Comparison of ENCODE assay signal across 22 cellular contexts in the genomic region with DNA sequence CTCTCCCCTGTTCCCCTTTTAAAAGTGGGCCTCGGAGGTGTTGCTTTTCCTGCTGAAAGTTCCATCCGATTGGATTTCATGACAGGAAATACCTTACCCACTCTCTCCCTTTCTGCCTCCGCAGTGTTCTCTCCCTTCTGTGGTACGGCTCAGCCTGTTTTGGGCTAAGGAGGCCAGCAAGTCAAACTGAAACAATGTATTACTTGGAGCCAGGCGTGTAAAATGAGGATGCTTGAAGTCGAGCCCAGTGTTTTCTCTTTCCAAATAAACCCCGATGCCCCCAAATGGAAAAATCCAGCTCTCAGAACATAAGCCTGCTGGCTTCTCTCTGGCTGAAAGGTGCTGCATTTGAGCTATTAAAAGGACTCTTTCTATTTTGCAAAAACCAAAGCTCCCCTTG.
DNase-seq lines count a peak whose midpoint lies in the region; ATAC-seq and TF ChIP-seq lines count a peak whose summit lies in the region.
"Had no signal": no experiment of that assay in that cellular context is flagged by ENCODE, and none has a peak within 500 bp of the region (broad histone marks: within the 10 kb centered on the region; RNA-seq: fewer than 3 reads in every experiment).

No MANE protein-coding gene starts in this region.

- intact Hi-C loops in natural killer cell (cut with micrococcal nuclease), result no loop called here
- intact Hi-C loops in vagina (cut with DNase I), result no loop called here

- H3K27me3 Mint-ChIP-seq in natural killer cell treated with Interleukin-12 subunit alpha and Interleukin-12 subunit beta and Interleukin-15 and Interleukin-18, amount 100 ng/mL, for 72 hours, result peaks cover 3 to 15% of the 10 kb centered on the region in 2 donors
- peaks cover 3 to 5% of the 10 kb centered on the region in 2 donors for H3K27me3 Mint-ChIP-seq in natural killer cell (ENCODE audit: low read depth in 2 of 2)

- H3K4me2 ChIP-seq in osteoblast (ENCODE audit: insufficient read depth, low read length), result peak overlapping the region; percentile 50

- H3K4me1 ChIP-seq in gastroesophageal sphincter (peaks cover 0 to 21% (median 0%) of the 10 kb centered on the region in 3 donors), osteoblast (ENCODE audit: insufficient read depth, low read length) (no peaks in the 10 kb centered on the region), vagina (peaks cover 5% of the 10 kb centered on the region)
- H3K4me1 ChIP-seq: gastrocnemius medialis, pancreas had no signal

- no peaks in the 10 kb centered on the region for H3K9me3 Mint-ChIP-seq in natural killer cell treated with Interleukin-12 subunit alpha and Interleukin-12 subunit beta and Interleukin-15 and Interleukin-18, amount 100 ng/mL, for 72 hours
- no peaks in the 10 kb centered on the region for H3K9me3 Mint-ChIP-seq in natural killer cell
- H3K9me3 Mint-ChIP-seq: activated CD4-positive, alpha-beta memory T cell treated with anti-CD3 and anti-CD28 coated beads for 36 hours had no signal

- H2AFZ ChIP-seq in osteoblast (ENCODE audit: low read length), result peak overlapping the region; percentile 11

- H3K27ac ChIP-seq in gastroesophageal sphincter, result peak overlapping the region in 2 of 4 donors; percentile 12 to 49
- H3K27ac ChIP-seq in osteoblast (ENCODE audit: low read depth, low read length), result no peak overlapping the region
- H3K27ac ChIP-seq in vagina, result peak overlapping the region; percentile 55
- H3K27ac ChIP-seq: gastrocnemius medialis, left ventricle myocardium inferior, pancreas, WERI-Rb-1 had no signal

- H3K27ac Mint-ChIP-seq in natural killer cell treated with Interleukin-12 subunit alpha and Interleukin-12 subunit beta and Interleukin-15 and Interleukin-18, amount 100 ng/mL, for 72 hours, result no peak overlapping the region
- no peak overlapping the region for H3K27ac Mint-ChIP-seq in natural killer cell
- H3K27ac Mint-ChIP-seq: activated CD4-positive, alpha-beta memory T cell treated with anti-CD3 and anti-CD28 coated beads for 36 hours; T-helper 17 cell had no signal

- no peak overlapping the region for H3K4me3 Mint-ChIP-seq in natural killer cell treated with Interleukin-12 subunit alpha and Interleukin-12 subunit beta and Interleukin-15 and Interleukin-18, amount 100 ng/mL, for 72 hours
- no peak overlapping the region for H3K4me3 Mint-ChIP-seq in natural killer cell
- H3K4me3 Mint-ChIP-seq: activated CD4-positive, alpha-beta memory T cell treated with anti-CD3 and anti-CD28 coated beads for 36 hours; T-helper 17 cell had no signal

- no peak for TF ChIP-seq CTCF in natural killer cell (IDR thresholded peaks at IDR 0.05)
- TF ChIP-seq CTCF in gastroesophageal sphincter (IDR thresholded peaks at IDR 0.05), result no peak
- TF ChIP-seq CTCF in osteoblast (IDR thresholded peaks at IDR 0.05; ENCODE audit: extremely low read depth, low read depth, low read length), result no peak
- TF ChIP-seq CTCF in vagina (IDR thresholded peaks at IDR 0.05), result no peak

- H4K20me1 ChIP-seq in osteoblast (ENCODE audit: insufficient read depth, low read length), result no peaks in the 10 kb centered on the region

- H3K36me3 ChIP-seq in gastroesophageal sphincter, result no peaks in the 10 kb centered on the region
- H3K36me3 ChIP-seq in osteoblast (ENCODE audit: insufficient read depth, low read length), result no peaks in the 10 kb centered on the region
- no peaks in the 10 kb centered on the region for H3K36me3 ChIP-seq in vagina
- H3K36me3 ChIP-seq: gastrocnemius medialis, left ventricle myocardium inferior, pancreas, WERI-Rb-1 had no signal

- WGBS in gastroesophageal sphincter (ENCODE audit: low coverage in 1 of 2), 2 donors, result 6 to 9% methylated on average over 6 to 7 of the region's 7 CpGs

- no peak for ATAC-seq in natural killer cell treated with Interleukin-12 subunit alpha and Interleukin-12 subunit beta and Interleukin-15 and Interleukin-18, amount 100 ng/mL, for 72 hours
- ATAC-seq in natural killer cell (no peak), gastroesophageal sphincter (peak; percentile 34), GM19395 (IDR thresholded peaks at IDR 0.05; ENCODE audit: unreplicated experiment) (no peak)
- ATAC-seq: gastrocnemius medialis, GM12878, Panc1, pancreas, T-helper 17 cell had no signal

- H3K79me2 ChIP-seq in osteoblast (ENCODE audit: insufficient read depth, low read length), result no peaks in the 10 kb centered on the region

- H3K9me3 ChIP-seq in gastroesophageal sphincter, result no peaks in the 10 kb centered on the region
- no peaks in the 10 kb centered on the region for H3K9me3 ChIP-seq in osteoblast (ENCODE audit: low read depth, low read length)
- H3K9me3 ChIP-seq in vagina, result no peaks in the 10 kb centered on the region
- H3K9me3 ChIP-seq: gastrocnemius medialis, left ventricle myocardium inferior, pancreas had no signal

- H3K4me3 ChIP-seq in gastroesophageal sphincter (peak overlapping the region in 1 of 2 donors; percentile 4), osteoblast (ENCODE audit: insufficient read depth, low read length) (no peak overlapping the region), vagina (no peak overlapping the region)
- H3K4me3 ChIP-seq: gastrocnemius medialis, GM12878, left ventricle myocardium inferior, pancreas had no signal

- H3K36me3 Mint-ChIP-seq in natural killer cell treated with Interleukin-12 subunit alpha and Interleukin-12 subunit beta and Interleukin-15 and Interleukin-18, amount 100 ng/mL, for 72 hours, result no peaks in the 10 kb centered on the region
- no peaks in the 10 kb centered on the region for H3K36me3 Mint-ChIP-seq in natural killer cell
- H3K36me3 Mint-ChIP-seq: activated CD4-positive, alpha-beta memory T cell treated with anti-CD3 and anti-CD28 coated beads for 36 hours had no signal

- no peak for TF ChIP-seq POLR2A in gastroesophageal sphincter (IDR thresholded peaks at IDR 0.05)
- TF ChIP-seq POLR2A in vagina (IDR thresholded peaks at IDR 0.05), result no peak

- peak; percentile 12 for DNase-seq in natural killer cell treated with Interleukin-12 subunit alpha and Interleukin-12 subunit beta and Interleukin-15 and Interleukin-18, amount 100 ng/mL, for 72 hours (ENCODE audit: low spot score)
- DNase-seq in natural killer cell (no peak), osteoblast (ENCODE audit: insufficient read length, low spot score, missing footprints) (peak; percentile 90), vagina (ENCODE audit: extremely low spot score in 2 of 2) (no peak), occipital lobe (lab: John Stamatoyannopoulos, UW) (no peak)
- no peak for DNase-seq in activated naive CD4-positive, alpha-beta T cell treated with anti-CD3 and anti-CD28 coated beads, Interleukin-2, amount 50 U/mL, for 16 hours
- DNase-seq: activated CD4-positive, alpha-beta memory T cell treated with anti-CD3 and anti-CD28 coated beads for 36 hours; activated gamma-delta T cell treated with Interleukin-2 at 50 U/mL for 16 hours; activated T-cell treated with anti-CD3 and anti-CD28 coated beads for 4 hours; gastrocnemius medialis; GF-D8; HCEC 1CT; left ventricle myocardium inferior; pancreas; small intestine; stimulated activated CD4-positive, alpha-beta T cell treated with anti-CD3 and anti-CD28 coated beads, Interleukin-4, amount 100 ng/mL, for 1 hour; T-helper 17 cell had no signal

- H3K4me1 Mint-ChIP-seq in natural killer cell treated with Interleukin-12 subunit alpha and Interleukin-12 subunit beta and Interleukin-15 and Interleukin-18, amount 100 ng/mL, for 72 hours (ENCODE audit: low read depth in 2 of 2), result no peaks in the 10 kb centered on the region
- no peaks in the 10 kb centered on the region for H3K4me1 Mint-ChIP-seq in natural killer cell
- H3K4me1 Mint-ChIP-seq: T-helper 17 cell had no signal

- no peak for TF ChIP-seq EP300 in gastroesophageal sphincter (IDR thresholded peaks at IDR 0.05)

- H3K27me3 ChIP-seq in gastroesophageal sphincter (no peaks in the 10 kb centered on the region), osteoblast (ENCODE audit: insufficient read depth, low read length) (peaks cover 20% of the 10 kb centered on the region), vagina (no peaks in the 10 kb centered on the region)
- H3K27me3 ChIP-seq: pancreas had no signal

Comparison
In these comparisons a context has a peak if more than half of its experiments do, and no peak if none do; other contexts are left out.
1. DNase-seq: peak in natural killer cell treated with Interleukin-12 subunit alpha and Interleukin-12 subunit beta and Interleukin-15 and Interleukin-18, amount 100 ng/mL, for 72 hours (single experiment) and osteoblast (single experiment); none in natural killer cell (single experiment), vagina (0 of 2), occipital lobe (single experiment) and activated naive CD4-positive, alpha-beta T cell treated with anti-CD3 and anti-CD28 coated beads, Interleukin-2, amount 50 U/mL, for 16 hours (single experiment).